In genomic region chr22:35335936-35336781, GRCh38 we compare ENCODE assay signal across 1 cellular context.
TF ChIP-seq lines count a peak whose summit lies in the region.

No MANE protein-coding gene starts in this region.

TF ChIP-seq in K562, 482 proteins besides CTCF, POLR2A, EP300 and RAD21:
- TF ChIP-seq, protein P1, sequence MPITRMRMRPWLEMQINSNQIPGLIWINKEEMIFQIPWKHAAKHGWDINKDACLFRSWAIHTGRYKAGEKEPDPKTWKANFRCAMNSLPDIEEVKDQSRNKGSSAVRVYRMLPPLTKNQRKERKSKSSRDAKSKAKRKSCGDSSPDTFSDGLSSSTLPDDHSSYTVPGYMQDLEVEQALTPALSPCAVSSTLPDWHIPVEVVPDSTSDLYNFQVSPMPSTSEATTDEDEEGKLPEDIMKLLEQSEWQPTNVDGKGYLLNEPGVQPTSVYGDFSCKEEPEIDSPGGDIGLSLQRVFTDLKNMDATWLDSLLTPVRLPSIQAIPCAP (CRISPR knock-in tag; IDR thresholded peaks at IDR 0.05; ENCODE audit: borderline replicate concordance) = no peak
- TF ChIP-seq, protein P2, sequence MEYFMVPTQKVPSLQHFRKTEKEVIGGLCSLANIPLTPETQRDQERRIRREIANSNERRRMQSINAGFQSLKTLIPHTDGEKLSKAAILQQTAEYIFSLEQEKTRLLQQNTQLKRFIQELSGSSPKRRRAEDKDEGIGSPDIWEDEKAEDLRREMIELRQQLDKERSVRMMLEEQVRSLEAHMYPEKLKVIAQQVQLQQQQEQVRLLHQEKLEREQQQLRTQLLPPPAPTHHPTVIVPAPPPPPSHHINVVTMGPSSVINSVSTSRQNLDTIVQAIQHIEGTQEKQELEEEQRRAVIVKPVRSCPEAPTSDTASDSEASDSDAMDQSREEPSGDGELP (CRISPR knock-in tag; IDR thresholded peaks at IDR 0.05; ENCODE audit: borderline replicate concordance) = peak; percentile 24; the same call in 1 of the 2 replicates
- TF ChIP-seq ZNF589 (CRISPR knock-in tag; IDR thresholded peaks at IDR 0.05; ENCODE audit: low read depth) (no peak), JUND (IDR thresholded peaks at IDR 0.05; ENCODE audit: borderline replicate concordance, low read depth, low read length) (peak; percentile 73), JUND (tag; IDR thresholded peaks at IDR 0.05; ENCODE audit: borderline replicate concordance, low read depth, low read length) (peak; percentile 62; the same call in 1 of the 3 replicates), ZBTB9 (CRISPR knock-in tag; IDR thresholded peaks at IDR 0.05) (no peak), ZNF316 (IDR thresholded peaks at IDR 0.05) (no peak), ZNF785 (CRISPR knock-in tag; IDR thresholded peaks at IDR 0.05) (no peak), NR3C1 (CRISPR knock-in tag; IDR thresholded peaks at IDR 0.05) (no peak), PHF8 (IDR thresholded peaks at IDR 0.05; ENCODE audit: borderline replicate concordance, low read length) (no peak), POLR3A (IDR thresholded peaks at IDR 0.05; ENCODE audit: borderline replicate concordance, extremely low read depth, insufficient read depth, insufficient read length) (no peak), PKNOX1 (IDR thresholded peaks at IDR 0.05) (no peak), EP400 (IDR thresholded peaks at IDR 0.05) (no peak), CEBPG (CRISPR knock-in tag; IDR thresholded peaks at IDR 0.05) (no peak), CEBPG (tag; conservative IDR thresholded peaks at IDR 0.05 in 1 of 2, IDR thresholded peaks at IDR 0.05 in 1 of 2) (no peak), TGIF2 (CRISPR knock-in tag; IDR thresholded peaks at IDR 0.05) (no peak), JUN (IDR thresholded peaks at IDR 0.05; ENCODE audit: borderline replicate concordance, low read depth, low read length) (peak; percentile 39; the same call in 1 of the 2 replicates), JUN (CRISPR knock-in tag; IDR thresholded peaks at IDR 0.05; ENCODE audit: borderline replicate concordance) (no peak), MECOM (CRISPR knock-in tag; IDR thresholded peaks at IDR 0.05) (no peak), SLC30A9 (CRISPR knock-in tag; IDR thresholded peaks at IDR 0.05) (no peak), SP2 (IDR thresholded peaks at IDR 0.05; ENCODE audit: extremely low read depth, low read depth, low read length, poor library complexity, severe bottlenecking) (no peak), ARID2 (IDR thresholded peaks at IDR 0.05) (no peak), ATF7 (IDR thresholded peaks at IDR 0.05) (peak; percentile 84), HNRNPLL (IDR thresholded peaks at IDR 0.05; ENCODE audit: low read depth, low read length, poor library complexity, severe bottlenecking) (no peak), MCM5 (IDR thresholded peaks at IDR 0.05; ENCODE audit: low read depth) (no peak)
- TF ChIP-seq, protein P3, sequence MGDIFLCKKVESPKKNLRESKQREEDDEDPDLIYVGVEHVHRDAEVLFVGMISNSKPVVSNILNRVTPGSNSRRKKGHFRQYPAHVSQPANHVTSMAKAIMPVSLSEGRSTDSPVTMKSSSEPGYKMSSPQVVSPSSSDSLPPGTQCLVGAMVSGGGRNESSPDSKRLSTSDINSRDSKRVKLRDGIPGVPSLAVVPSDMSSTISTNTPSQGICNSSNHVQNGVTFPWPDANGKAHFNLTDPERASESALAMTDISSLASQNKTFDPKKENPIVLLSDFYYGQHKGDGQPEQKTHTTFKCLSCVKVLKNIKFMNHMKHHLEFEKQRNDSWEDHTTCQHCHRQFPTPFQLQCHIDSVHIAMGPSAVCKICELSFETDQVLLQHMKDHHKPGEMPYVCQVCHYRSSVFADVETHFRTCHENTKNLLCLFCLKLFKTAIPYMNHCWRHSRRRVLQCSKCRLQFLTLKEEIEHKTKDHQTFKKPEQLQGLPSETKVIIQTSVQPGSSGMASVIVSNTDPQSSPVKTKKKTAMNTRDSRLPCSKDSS (IDR thresholded peaks at IDR 0.05; ENCODE audit: low read depth, partially characterized antibody) = no peak
- TF ChIP-seq, protein P4, sequence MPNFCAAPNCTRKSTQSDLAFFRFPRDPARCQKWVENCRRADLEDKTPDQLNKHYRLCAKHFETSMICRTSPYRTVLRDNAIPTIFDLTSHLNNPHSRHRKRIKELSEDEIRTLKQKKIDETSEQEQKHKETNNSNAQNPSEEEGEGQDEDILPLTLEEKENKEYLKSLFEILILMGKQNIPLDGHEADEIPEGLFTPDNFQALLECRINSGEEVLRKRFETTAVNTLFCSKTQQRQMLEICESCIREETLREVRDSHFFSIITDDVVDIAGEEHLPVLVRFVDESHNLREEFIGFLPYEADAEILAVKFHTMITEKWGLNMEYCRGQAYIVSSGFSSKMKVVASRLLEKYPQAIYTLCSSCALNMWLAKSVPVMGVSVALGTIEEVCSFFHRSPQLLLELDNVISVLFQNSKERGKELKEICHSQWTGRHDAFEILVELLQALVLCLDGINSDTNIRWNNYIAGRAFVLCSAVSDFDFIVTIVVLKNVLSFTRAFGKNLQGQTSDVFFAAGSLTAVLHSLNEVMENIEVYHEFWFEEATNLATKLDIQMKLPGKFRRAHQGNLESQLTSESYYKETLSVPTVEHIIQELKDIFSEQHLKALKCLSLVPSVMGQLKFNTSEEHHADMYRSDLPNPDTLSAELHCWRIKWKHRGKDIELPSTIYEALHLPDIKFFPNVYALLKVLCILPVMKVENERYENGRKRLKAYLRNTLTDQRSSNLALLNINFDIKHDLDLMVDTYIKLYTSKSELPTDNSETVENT (CRISPR knock-in tag; IDR thresholded peaks at IDR 0.05) = no peak
- TF ChIP-seq, protein P5, sequence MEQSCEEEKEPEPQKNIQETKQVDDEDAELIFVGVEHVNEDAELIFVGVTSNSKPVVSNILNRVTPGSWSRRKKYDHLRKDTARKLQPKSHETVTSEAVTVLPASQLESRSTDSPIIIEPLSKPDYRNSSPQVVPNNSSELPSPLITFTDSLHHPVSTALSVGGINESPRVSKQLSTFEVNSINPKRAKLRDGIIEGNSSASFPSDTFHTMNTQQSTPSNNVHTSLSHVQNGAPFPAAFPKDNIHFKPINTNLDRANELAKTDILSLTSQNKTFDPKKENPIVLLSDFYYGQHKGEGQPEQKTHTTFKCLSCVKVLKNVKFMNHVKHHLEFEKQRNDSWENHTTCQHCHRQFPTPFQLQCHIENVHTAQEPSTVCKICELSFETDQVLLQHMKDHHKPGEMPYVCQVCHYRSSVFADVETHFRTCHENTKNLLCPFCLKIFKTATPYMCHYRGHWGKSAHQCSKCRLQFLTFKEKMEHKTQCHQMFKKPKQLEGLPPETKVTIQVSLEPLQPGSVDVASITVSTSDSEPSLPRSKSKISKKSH (CRISPR knock-in tag; IDR thresholded peaks at IDR 0.05) = no peak
- TF ChIP-seq, protein P6, sequence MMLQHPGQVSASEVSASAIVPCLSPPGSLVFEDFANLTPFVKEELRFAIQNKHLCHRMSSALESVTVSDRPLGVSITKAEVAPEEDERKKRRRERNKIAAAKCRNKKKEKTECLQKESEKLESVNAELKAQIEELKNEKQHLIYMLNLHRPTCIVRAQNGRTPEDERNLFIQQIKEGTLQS (IDR thresholded peaks at IDR 0.05) = peak; percentile 51; the same call in 1 of the 2 replicates
- TF ChIP-seq, protein P6 (CRISPR knock-in tag; conservative IDR thresholded peaks at IDR 0.05) = no peak
- TF ChIP-seq, protein P7, sequence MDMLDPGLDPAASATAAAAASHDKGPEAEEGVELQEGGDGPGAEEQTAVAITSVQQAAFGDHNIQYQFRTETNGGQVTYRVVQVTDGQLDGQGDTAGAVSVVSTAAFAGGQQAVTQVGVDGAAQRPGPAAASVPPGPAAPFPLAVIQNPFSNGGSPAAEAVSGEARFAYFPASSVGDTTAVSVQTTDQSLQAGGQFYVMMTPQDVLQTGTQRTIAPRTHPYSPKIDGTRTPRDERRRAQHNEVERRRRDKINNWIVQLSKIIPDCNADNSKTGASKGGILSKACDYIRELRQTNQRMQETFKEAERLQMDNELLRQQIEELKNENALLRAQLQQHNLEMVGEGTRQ (CRISPR knock-in tag; IDR thresholded peaks at IDR 0.05) = no peak
- TF ChIP-seq, protein P8, sequence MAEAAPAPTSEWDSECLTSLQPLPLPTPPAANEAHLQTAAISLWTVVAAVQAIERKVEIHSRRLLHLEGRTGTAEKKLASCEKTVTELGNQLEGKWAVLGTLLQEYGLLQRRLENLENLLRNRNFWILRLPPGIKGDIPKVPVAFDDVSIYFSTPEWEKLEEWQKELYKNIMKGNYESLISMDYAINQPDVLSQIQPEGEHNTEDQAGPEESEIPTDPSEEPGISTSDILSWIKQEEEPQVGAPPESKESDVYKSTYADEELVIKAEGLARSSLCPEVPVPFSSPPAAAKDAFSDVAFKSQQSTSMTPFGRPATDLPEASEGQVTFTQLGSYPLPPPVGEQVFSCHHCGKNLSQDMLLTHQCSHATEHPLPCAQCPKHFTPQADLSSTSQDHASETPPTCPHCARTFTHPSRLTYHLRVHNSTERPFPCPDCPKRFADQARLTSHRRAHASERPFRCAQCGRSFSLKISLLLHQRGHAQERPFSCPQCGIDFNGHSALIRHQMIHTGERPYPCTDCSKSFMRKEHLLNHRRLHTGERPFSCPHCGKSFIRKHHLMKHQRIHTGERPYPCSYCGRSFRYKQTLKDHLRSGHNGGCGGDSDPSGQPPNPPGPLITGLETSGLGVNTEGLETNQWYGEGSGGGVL (CRISPR knock-in tag; IDR thresholded peaks at IDR 0.05) = no peak
